1 cellular context compared by ENCODE assay signal in the genomic region with DNA sequence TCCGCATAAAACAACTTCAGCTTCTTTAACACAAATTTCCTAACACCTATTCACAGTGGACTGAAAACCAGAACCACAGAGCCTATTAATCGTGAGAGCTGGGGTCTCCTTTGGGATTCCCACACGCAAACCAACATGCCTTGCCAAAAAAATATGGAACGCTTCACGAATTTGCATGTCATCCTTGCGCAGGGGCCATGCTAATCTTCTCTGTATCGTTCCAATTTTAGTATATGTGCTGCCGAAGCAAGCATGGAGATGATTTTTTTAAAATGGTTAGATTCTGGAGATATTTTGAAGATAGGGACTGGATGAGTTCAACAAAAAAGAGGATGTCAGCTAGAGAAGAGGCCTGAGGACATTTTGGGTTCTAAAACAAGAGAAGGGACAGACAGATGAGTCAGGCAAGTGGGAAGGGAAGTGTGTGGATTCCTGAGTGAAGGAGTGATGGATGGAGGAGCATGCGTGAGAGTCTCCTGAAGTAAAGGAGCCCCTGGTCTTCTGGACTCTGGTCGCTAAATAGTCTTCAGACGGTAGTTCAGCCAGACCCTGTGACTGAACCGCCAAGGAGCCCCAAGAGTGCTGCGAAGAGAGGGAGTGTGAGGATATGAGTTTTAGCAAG.
TF ChIP-seq lines count a peak whose summit lies in the region.

No MANE protein-coding gene starts in this region.

TF ChIP-seq in H1, 55 proteins besides CTCF, POLR2A, EP300 and RAD21:
- TF ChIP-seq ATF2 (IDR thresholded peaks at IDR 0.05; ENCODE audit: low read length) (no peak), EZH2 (IDR thresholded peaks at IDR 0.05; ENCODE audit: low read depth, low read length, severe bottlenecking) (no peak), KDM4A (IDR thresholded peaks at IDR 0.05; ENCODE audit: low read depth, low read length, severe bottlenecking) (no peak), SP4 (IDR thresholded peaks at IDR 0.05; ENCODE audit: low read length) (no peak), E2F6 (IDR thresholded peaks at IDR 0.05) (no peak), SIRT6 (IDR thresholded peaks at IDR 0.05; ENCODE audit: low read length) (no peak), RXRA (IDR thresholded peaks at IDR 0.05; ENCODE audit: insufficient read depth, low read depth, low read length) (no peak), POLR2AphosphoS5 (IDR thresholded peaks at IDR 0.05; ENCODE audit: low read depth, low read length) (no peak)
- TF ChIP-seq, protein P1, sequence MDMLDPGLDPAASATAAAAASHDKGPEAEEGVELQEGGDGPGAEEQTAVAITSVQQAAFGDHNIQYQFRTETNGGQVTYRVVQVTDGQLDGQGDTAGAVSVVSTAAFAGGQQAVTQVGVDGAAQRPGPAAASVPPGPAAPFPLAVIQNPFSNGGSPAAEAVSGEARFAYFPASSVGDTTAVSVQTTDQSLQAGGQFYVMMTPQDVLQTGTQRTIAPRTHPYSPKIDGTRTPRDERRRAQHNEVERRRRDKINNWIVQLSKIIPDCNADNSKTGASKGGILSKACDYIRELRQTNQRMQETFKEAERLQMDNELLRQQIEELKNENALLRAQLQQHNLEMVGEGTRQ (IDR thresholded peaks at IDR 0.05; ENCODE audit: low read length) = no peak
TF ChIP-seq in H1: peak in this region for 0.
